Comparison of ENCODE assay signal across 8 cellular contexts in genomic region chr3:124032351-124032880, GRCh38. TPM values are rescaled to one million over a fixed set of nuclear protein-coding genes. Genes with fewer than 3 reads are reported as not detected.
DNase-seq lines count a peak whose midpoint lies in the region; ATAC-seq and TF ChIP-seq lines count a peak whose summit lies in the region.

No MANE protein-coding gene starts in this region.

- no peak for TF ChIP-seq CTCF in lower lobe of right lung (IDR thresholded peaks at IDR 0.05)
- no peak for TF ChIP-seq CTCF in thyroid gland (IDR thresholded peaks at IDR 0.05)

- peaks cover 8% of the 10 kb centered on the region for H3K4me1 ChIP-seq in lower lobe of right lung
- peaks cover 0 to 9% of the 10 kb centered on the region in 2 donors for H3K4me1 ChIP-seq in thyroid gland

- H3K27me3 ChIP-seq in lower lobe of right lung (ENCODE audit: low read depth) (peaks cover 32% of the 10 kb centered on the region), thyroid gland (no peaks in the 10 kb centered on the region)

- H3K4me3 Mint-ChIP-seq in activated CD4-positive, alpha-beta T cell treated with anti-CD3 and anti-CD28 coated beads, Interleukin-2, amount 10 ng/mL, durations not matched to agents 7 days and 5 days = peak overlapping the region; percentile 41
- peak overlapping the region; percentile 69 for H3K4me3 Mint-ChIP-seq in dendritic cell treated with granulocyte-macrophage colony-stimulating factor and Interleukin-4, amounts not matched to agents 40 ng/mL and 50 ng/mL, for 4 days

- ATAC-seq in lower lobe of right lung = peak in 1 of 2 donors; percentile 36
- ATAC-seq in GM19351 (IDR thresholded peaks at IDR 0.05; ENCODE audit: unreplicated experiment) = no peak

- DNase-seq in activated CD4-positive, alpha-beta T cell treated with anti-CD3 and anti-CD28 coated beads, Interleukin-2, amount 10 ng/mL, durations not matched to agents 7 days and 5 days = no peak
- DNase-seq in activated CD4-positive, alpha-beta T cell treated with anti-CD3 and anti-CD28 coated beads for 48 hours = no peak
- DNase-seq in NCI-H82 (lab: John Stamatoyannopoulos, UW) (peak; percentile 98), lower lobe of right lung (no peak), thyroid gland (peak; percentile 62 to 68), kidney tubule cell (ENCODE audit: low spot score) (no peak)

- intact Hi-C loops in dendritic cell treated with granulocyte-macrophage colony-stimulating factor and Interleukin-4, amounts not matched to agents 40 ng/mL and 50 ng/mL, for 4 days (cut with micrococcal nuclease) = no loop called here
- intact Hi-C loops in lower lobe of right lung (cut with DNase I) (no loop called here), thyroid gland (cut with DNase I) (no loop called here)

- peaks cover 58% of the 10 kb centered on the region for H3K27me3 Mint-ChIP-seq in activated CD4-positive, alpha-beta T cell treated with anti-CD3 and anti-CD28 coated beads, Interleukin-2, amount 10 ng/mL, durations not matched to agents 7 days and 5 days
- peaks cover 55% of the 10 kb centered on the region for H3K27me3 Mint-ChIP-seq in dendritic cell treated with granulocyte-macrophage colony-stimulating factor and Interleukin-4, amounts not matched to agents 40 ng/mL and 50 ng/mL, for 4 days

- H3K9me3 ChIP-seq in lower lobe of right lung = no peaks in the 10 kb centered on the region
- H3K9me3 ChIP-seq in thyroid gland = no peaks in the 10 kb centered on the region

- H3K4me3 ChIP-seq in lower lobe of right lung (peak overlapping the region; percentile 69), thyroid gland (replicated peaks in 1 of 3) (peak overlapping the region; percentile 8 to 71 (median 70))

- H3K27ac ChIP-seq in lower lobe of right lung (peak overlapping the region; percentile 76), thyroid gland (peak overlapping the region; percentile 77 to 86 (median 84))

- H3K36me3 Mint-ChIP-seq in activated CD4-positive, alpha-beta T cell treated with anti-CD3 and anti-CD28 coated beads, Interleukin-2, amount 10 ng/mL, durations not matched to agents 7 days and 5 days (ENCODE audit: low read depth) = no peaks in the 10 kb centered on the region
- H3K36me3 Mint-ChIP-seq in dendritic cell treated with granulocyte-macrophage colony-stimulating factor and Interleukin-4, amounts not matched to agents 40 ng/mL and 50 ng/mL, for 4 days (ENCODE audit: low read depth) = no peaks in the 10 kb centered on the region

- no peaks in the 10 kb centered on the region for H3K36me3 ChIP-seq in lower lobe of right lung
- no peaks in the 10 kb centered on the region for H3K36me3 ChIP-seq in thyroid gland

- no peak overlapping the region for H3K27ac Mint-ChIP-seq in activated CD4-positive, alpha-beta T cell treated with anti-CD3 and anti-CD28 coated beads, Interleukin-2, amount 10 ng/mL, durations not matched to agents 7 days and 5 days
- H3K27ac Mint-ChIP-seq in dendritic cell treated with granulocyte-macrophage colony-stimulating factor and Interleukin-4, amounts not matched to agents 40 ng/mL and 50 ng/mL, for 4 days = no peak overlapping the region

- POLR2A ChIA-PET in activated CD4-positive, alpha-beta T cell treated with anti-CD3 and anti-CD28 coated beads, Interleukin-2, amount 10 ng/mL, durations not matched to agents 7 days and 5 days (lab: Charles Lee) = no interaction called here

- CTCF ChIA-PET in activated CD4-positive, alpha-beta T cell treated with anti-CD3 and anti-CD28 coated beads, Interleukin-2, amount 10 ng/mL, durations not matched to agents 7 days and 5 days (lab: Charles Lee) = interaction anchor here (0.6 to 1.8 kb wide), 10 partner anchors 9 to 59 kb away, joined by 3 to 6 read pairs (median 4); no protein-coding TSS in a partner anchor

- H3K9me3 Mint-ChIP-seq in activated CD4-positive, alpha-beta T cell treated with anti-CD3 and anti-CD28 coated beads, Interleukin-2, amount 10 ng/mL, durations not matched to agents 7 days and 5 days = no peaks in the 10 kb centered on the region
- no peaks in the 10 kb centered on the region for H3K9me3 Mint-ChIP-seq in dendritic cell treated with granulocyte-macrophage colony-stimulating factor and Interleukin-4, amounts not matched to agents 40 ng/mL and 50 ng/mL, for 4 days

- H3K4me1 Mint-ChIP-seq in activated CD4-positive, alpha-beta T cell treated with anti-CD3 and anti-CD28 coated beads, Interleukin-2, amount 10 ng/mL, durations not matched to agents 7 days and 5 days = peaks cover 14% of the 10 kb centered on the region
- peaks cover 6% of the 10 kb centered on the region for H3K4me1 Mint-ChIP-seq in dendritic cell treated with granulocyte-macrophage colony-stimulating factor and Interleukin-4, amounts not matched to agents 40 ng/mL and 50 ng/mL, for 4 days (ENCODE audit: low read depth)

- WGBS in thyroid gland, 2 donors = 4% methylated on average over 28 to 29 of the region's 29 CpGs

- TF ChIP-seq POLR2A in thyroid gland (IDR thresholded peaks at IDR 0.05) = peak in 1 of 2 donors; percentile 4

RNA-seq across cellular contexts. Expression of gene KALRN, which starts 0.8 kb away (rescaled TPM):
- total RNA-seq in activated CD4-positive, alpha-beta T cell treated with anti-CD3 and anti-CD28 coated beads, Interleukin-2, amount 10 ng/mL, durations not matched to agents 7 days and 5 days = 1 to 10 TPM in 1 of 2 experiments, under 1 TPM in 1; 0.79 to 1.3 TPM
- 15.4 TPM for total RNA-seq in lower lobe of right lung
- 10 to 100 TPM; 38.4 to 77.5 (median 65.8) TPM for total RNA-seq in thyroid gland

RNA-seq across cellular contexts. Expression of gene ROPN1, which starts 40.5 kb away (rescaled TPM):
- total RNA-seq in activated CD4-positive, alpha-beta T cell treated with anti-CD3 and anti-CD28 coated beads, Interleukin-2, amount 10 ng/mL, durations not matched to agents 7 days and 5 days = not detected
- not detected for total RNA-seq in lower lobe of right lung
- total RNA-seq in thyroid gland = under 1 TPM in 1 of 4 donors, not detected in 3; 0.54 TPM

Comparison
In these comparisons a context has a peak if more than half of its experiments do, and no peak if none do; other contexts are left out.
1. DNase-seq: peak in NCI-H82 (single experiment) and thyroid gland (2 of 2); none in activated CD4-positive, alpha-beta T cell treated with anti-CD3 and anti-CD28 coated beads, Interleukin-2, amount 10 ng/mL, durations not matched to agents 7 days and 5 days (single experiment), activated CD4-positive, alpha-beta T cell treated with anti-CD3 and anti-CD28 coated beads for 48 hours (single experiment), lower lobe of right lung (single experiment) and kidney tubule cell (single experiment).